In the genomic region with DNA sequence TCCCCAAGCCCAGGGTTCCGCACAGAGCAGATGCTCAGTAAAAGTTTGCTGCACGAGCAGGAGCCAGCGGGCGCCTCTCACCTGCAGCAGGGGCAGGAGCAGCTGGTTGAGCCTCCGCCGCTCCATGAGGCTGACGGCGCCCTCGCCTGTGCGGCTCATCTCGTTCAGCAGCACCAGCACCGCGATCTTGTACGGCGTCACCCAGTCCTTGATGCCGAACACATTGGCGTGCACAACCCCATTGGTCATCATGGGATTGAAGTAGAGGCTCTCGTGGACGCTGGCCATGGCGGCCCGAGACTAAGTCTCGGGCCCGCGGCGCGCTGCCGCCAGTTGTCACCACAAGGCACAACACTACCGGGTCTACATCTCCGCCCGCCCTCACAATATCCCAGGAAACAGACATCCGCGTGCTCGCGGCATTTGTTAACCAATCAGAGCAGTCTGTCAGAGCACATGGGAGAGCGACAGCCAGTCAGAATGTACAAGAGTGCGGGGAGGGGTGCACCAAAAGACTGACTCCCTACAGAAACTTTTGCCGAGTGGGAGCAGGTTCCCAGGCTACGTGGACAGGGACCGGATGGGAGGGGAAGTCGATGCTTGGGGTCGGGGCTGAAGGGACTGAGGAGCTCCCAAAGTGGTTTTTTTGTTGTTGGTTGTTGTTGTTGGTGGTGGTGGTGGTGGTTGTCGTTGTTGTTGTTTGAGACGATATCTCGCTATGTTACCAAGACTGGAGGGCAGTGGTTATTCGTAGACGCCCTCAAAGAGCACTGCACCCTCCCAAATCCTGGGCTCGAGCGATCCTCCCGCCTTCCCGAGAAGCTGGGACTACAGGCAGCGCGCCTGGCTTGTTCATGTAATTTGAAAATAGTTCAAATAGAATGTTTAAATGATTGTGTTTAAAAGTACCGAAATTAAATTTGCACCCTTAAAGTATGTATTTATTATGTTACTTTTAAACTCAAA, we compare ENCODE assay signal across 1 cellular context.
A peak's percentile ranks its signal among the peaks of the same experiment; 100 is the strongest.
TF ChIP-seq lines count a peak whose summit lies in the region.

A gene with protein sequence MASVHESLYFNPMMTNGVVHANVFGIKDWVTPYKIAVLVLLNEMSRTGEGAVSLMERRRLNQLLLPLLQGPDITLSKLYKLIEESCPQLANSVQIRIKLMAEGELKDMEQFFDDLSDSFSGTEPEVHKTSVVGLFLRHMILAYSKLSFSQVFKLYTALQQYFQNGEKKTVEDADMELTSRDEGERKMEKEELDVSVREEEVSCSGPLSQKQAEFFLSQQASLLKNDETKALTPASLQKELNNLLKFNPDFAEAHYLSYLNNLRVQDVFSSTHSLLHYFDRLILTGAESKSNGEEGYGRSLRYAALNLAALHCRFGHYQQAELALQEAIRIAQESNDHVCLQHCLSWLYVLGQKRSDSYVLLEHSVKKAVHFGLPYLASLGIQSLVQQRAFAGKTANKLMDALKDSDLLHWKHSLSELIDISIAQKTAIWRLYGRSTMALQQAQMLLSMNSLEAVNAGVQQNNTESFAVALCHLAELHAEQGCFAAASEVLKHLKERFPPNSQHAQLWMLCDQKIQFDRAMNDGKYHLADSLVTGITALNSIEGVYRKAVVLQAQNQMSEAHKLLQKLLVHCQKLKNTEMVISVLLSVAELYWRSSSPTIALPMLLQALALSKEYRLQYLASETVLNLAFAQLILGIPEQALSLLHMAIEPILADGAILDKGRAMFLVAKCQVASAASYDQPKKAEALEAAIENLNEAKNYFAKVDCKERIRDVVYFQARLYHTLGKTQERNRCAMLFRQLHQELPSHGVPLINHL (minus strand): TSS at position 359 of the 966 bp plus-strand sequence. CDS start 71 bp downstream, at position 288.

TF ChIP-seq in HepG2, 621 proteins besides CTCF, POLR2A, EP300 and RAD21 (continued from another document and continues in another):
- TF ChIP-seq, protein P1, sequence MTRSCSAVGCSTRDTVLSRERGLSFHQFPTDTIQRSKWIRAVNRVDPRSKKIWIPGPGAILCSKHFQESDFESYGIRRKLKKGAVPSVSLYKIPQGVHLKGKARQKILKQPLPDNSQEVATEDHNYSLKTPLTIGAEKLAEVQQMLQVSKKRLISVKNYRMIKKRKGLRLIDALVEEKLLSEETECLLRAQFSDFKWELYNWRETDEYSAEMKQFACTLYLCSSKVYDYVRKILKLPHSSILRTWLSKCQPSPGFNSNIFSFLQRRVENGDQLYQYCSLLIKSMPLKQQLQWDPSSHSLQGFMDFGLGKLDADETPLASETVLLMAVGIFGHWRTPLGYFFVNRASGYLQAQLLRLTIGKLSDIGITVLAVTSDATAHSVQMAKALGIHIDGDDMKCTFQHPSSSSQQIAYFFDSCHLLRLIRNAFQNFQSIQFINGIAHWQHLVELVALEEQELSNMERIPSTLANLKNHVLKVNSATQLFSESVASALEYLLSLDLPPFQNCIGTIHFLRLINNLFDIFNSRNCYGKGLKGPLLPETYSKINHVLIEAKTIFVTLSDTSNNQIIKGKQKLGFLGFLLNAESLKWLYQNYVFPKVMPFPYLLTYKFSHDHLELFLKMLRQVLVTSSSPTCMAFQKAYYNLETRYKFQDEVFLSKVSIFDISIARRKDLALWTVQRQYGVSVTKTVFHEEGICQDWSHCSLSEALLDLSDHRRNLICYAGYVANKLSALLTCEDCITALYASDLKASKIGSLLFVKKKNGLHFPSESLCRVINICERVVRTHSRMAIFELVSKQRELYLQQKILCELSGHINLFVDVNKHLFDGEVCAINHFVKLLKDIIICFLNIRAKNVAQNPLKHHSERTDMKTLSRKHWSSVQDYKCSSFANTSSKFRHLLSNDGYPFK (CRISPR knock-in tag; IDR thresholded peaks at IDR 0.05; ENCODE audit: borderline replicate concordance) = peak; percentile 90
- TF ChIP-seq HOXD1 (CRISPR knock-in tag; IDR thresholded peaks at IDR 0.05) (peak; percentile 52; the same call in 1 of the 2 replicates), ZNF234 (CRISPR knock-in tag; conservative IDR thresholded peaks at IDR 0.05) (no peak), HOXA7 (CRISPR knock-in tag; IDR thresholded peaks at IDR 0.05) (no peak), MTA3 (CRISPR knock-in tag; IDR thresholded peaks at IDR 0.05) (no peak), PPARG (CRISPR knock-in tag; conservative IDR thresholded peaks at IDR 0.05) (peak; percentile 21; the same call in 1 of the 2 replicates), HDAC6 (IDR thresholded peaks at IDR 0.05; ENCODE audit: low read depth, low read length) (no peak), AHR (CRISPR knock-in tag; IDR thresholded peaks at IDR 0.05) (peak; percentile 42; the same call in 1 of the 2 replicates), ZFYVE20 (CRISPR knock-in tag; IDR thresholded peaks at IDR 0.05; ENCODE audit: borderline replicate concordance, low read depth) (0 out of 2 replicates have a peak, but pooled peaks have one; percentile 18), NCOA5 (CRISPR knock-in tag; IDR thresholded peaks at IDR 0.05) (no peak), ZNF878 (CRISPR knock-in tag; IDR thresholded peaks at IDR 0.05) (peak; percentile 82), IRX3 (CRISPR knock-in tag; IDR thresholded peaks at IDR 0.05; ENCODE audit: borderline replicate concordance, low read depth) (no peak), PHF8 (CRISPR knock-in tag; IDR thresholded peaks at IDR 0.05) (peak; percentile 81), TMF1 (CRISPR knock-in tag; IDR thresholded peaks at IDR 0.05; ENCODE audit: low read depth) (no peak), ZNF230 (CRISPR knock-in tag; IDR thresholded peaks at IDR 0.05) (0 out of 2 replicates have a peak, but pooled peaks have one; percentile 72), HNRNPK (IDR thresholded peaks at IDR 0.05; ENCODE audit: low read depth, low read length, poor library complexity, severe bottlenecking) (no peak), BHLHE40 (IDR thresholded peaks at IDR 0.05; ENCODE audit: low read length) (peak; percentile 17; the same call in 1 of the 2 replicates), MAZ (IDR thresholded peaks at IDR 0.05; ENCODE audit: borderline replicate concordance, low read depth, low read length) (peak; percentile 88; the same call in 1 of the 2 replicates), MAZ (CRISPR knock-in tag; IDR thresholded peaks at IDR 0.05; ENCODE audit: low read depth) (peak; percentile 61; the same call in 1 of the 2 replicates), ZNF7 (CRISPR knock-in tag; IDR thresholded peaks at IDR 0.05) (0 out of 2 replicates have a peak, but pooled peaks have one; percentile 27), ZNF530 (CRISPR knock-in tag; IDR thresholded peaks at IDR 0.05; ENCODE audit: low read depth) (no peak), MYNN (CRISPR knock-in tag; IDR thresholded peaks at IDR 0.05; ENCODE audit: low read depth) (no peak), SKI (IDR thresholded peaks at IDR 0.05; ENCODE audit: partially characterized antibody) (no peak), FOSL1 (CRISPR knock-in tag; IDR thresholded peaks at IDR 0.05; ENCODE audit: borderline replicate concordance) (no peak)
- TF ChIP-seq, protein P2, sequence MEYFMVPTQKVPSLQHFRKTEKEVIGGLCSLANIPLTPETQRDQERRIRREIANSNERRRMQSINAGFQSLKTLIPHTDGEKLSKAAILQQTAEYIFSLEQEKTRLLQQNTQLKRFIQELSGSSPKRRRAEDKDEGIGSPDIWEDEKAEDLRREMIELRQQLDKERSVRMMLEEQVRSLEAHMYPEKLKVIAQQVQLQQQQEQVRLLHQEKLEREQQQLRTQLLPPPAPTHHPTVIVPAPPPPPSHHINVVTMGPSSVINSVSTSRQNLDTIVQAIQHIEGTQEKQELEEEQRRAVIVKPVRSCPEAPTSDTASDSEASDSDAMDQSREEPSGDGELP (IDR thresholded peaks at IDR 0.05; ENCODE audit: borderline replicate concordance, low read depth) = peak; percentile 37; the same call in 1 of the 2 replicates
- TF ChIP-seq, protein P3, sequence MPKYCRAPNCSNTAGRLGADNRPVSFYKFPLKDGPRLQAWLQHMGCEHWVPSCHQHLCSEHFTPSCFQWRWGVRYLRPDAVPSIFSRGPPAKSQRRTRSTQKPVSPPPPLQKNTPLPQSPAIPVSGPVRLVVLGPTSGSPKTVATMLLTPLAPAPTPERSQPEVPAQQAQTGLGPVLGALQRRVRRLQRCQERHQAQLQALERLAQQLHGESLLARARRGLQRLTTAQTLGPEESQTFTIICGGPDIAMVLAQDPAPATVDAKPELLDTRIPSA (CRISPR knock-in tag; IDR thresholded peaks at IDR 0.05; ENCODE audit: borderline replicate concordance) = no peak
- TF ChIP-seq, protein P4, sequence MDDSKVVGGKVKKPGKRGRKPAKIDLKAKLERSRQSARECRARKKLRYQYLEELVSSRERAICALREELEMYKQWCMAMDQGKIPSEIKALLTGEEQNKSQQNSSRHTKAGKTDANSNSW (CRISPR knock-in tag; IDR thresholded peaks at IDR 0.05; ENCODE audit: borderline replicate concordance) = no peak
- TF ChIP-seq, protein P5, sequence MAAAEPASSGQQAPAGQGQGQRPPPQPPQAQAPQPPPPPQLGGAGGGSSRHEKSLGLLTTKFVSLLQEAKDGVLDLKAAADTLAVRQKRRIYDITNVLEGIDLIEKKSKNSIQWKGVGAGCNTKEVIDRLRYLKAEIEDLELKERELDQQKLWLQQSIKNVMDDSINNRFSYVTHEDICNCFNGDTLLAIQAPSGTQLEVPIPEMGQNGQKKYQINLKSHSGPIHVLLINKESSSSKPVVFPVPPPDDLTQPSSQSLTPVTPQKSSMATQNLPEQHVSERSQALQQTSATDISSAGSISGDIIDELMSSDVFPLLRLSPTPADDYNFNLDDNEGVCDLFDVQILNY (CRISPR knock-in tag; conservative IDR thresholded peaks at IDR 0.05) = no peak
- TF ChIP-seq, protein P6, sequence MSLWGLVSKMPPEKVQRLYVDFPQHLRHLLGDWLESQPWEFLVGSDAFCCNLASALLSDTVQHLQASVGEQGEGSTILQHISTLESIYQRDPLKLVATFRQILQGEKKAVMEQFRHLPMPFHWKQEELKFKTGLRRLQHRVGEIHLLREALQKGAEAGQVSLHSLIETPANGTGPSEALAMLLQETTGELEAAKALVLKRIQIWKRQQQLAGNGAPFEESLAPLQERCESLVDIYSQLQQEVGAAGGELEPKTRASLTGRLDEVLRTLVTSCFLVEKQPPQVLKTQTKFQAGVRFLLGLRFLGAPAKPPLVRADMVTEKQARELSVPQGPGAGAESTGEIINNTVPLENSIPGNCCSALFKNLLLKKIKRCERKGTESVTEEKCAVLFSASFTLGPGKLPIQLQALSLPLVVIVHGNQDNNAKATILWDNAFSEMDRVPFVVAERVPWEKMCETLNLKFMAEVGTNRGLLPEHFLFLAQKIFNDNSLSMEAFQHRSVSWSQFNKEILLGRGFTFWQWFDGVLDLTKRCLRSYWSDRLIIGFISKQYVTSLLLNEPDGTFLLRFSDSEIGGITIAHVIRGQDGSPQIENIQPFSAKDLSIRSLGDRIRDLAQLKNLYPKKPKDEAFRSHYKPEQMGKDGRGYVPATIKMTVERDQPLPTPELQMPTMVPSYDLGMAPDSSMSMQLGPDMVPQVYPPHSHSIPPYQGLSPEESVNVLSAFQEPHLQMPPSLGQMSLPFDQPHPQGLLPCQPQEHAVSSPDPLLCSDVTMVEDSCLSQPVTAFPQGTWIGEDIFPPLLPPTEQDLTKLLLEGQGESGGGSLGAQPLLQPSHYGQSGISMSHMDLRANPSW (CRISPR knock-in tag; IDR thresholded peaks at IDR 0.05; ENCODE audit: borderline replicate concordance) = peak; percentile 70; the same call in 1 of the 2 replicates
- TF ChIP-seq, protein P7, sequence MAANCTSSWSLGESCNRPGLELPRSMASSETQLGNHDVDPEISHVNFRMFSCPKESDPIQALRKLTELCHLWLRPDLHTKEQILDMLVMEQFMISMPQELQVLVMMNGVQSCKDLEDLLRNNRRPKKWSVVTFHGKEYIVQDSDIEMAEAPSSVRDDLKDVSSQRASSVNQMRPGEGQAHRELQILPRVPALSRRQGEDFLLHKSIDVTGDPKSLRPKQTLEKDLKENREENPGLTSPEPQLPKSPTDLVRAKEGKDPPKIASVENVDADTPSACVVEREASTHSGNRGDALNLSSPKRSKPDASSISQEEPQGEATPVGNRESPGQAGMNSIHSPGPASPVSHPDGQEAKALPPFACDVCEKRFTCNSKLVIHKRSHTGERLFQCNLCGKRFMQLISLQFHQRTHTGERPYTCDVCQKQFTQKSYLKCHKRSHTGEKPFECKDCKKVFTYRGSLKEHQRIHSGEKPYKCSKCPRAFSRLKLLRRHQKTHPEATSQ (CRISPR knock-in tag; IDR thresholded peaks at IDR 0.05; ENCODE audit: borderline replicate concordance) = no peak
- TF ChIP-seq, protein P8, sequence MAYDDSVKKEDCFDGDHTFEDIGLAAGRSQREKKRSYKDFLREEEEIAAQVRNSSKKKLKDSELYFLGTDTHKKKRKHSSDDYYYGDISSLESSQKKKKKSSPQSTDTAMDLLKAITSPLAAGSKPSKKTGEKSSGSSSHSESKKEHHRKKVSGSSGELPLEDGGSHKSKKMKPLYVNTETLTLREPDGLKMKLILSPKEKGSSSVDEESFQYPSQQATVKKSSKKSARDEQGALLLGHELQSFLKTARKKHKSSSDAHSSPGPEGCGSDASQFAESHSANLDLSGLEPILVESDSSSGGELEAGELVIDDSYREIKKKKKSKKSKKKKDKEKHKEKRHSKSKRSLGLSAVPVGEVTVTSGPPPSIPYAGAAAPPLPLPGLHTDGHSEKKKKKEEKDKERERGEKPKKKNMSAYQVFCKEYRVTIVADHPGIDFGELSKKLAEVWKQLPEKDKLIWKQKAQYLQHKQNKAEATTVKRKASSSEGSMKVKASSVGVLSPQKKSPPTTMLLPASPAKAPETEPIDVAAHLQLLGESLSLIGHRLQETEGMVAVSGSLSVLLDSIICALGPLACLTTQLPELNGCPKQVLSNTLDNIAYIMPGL (CRISPR knock-in tag; IDR thresholded peaks at IDR 0.05; ENCODE audit: borderline replicate concordance in 1 of 2, low read depth in 1 of 2) = peak; percentile 85 to 87
- TF ChIP-seq, protein P9, sequence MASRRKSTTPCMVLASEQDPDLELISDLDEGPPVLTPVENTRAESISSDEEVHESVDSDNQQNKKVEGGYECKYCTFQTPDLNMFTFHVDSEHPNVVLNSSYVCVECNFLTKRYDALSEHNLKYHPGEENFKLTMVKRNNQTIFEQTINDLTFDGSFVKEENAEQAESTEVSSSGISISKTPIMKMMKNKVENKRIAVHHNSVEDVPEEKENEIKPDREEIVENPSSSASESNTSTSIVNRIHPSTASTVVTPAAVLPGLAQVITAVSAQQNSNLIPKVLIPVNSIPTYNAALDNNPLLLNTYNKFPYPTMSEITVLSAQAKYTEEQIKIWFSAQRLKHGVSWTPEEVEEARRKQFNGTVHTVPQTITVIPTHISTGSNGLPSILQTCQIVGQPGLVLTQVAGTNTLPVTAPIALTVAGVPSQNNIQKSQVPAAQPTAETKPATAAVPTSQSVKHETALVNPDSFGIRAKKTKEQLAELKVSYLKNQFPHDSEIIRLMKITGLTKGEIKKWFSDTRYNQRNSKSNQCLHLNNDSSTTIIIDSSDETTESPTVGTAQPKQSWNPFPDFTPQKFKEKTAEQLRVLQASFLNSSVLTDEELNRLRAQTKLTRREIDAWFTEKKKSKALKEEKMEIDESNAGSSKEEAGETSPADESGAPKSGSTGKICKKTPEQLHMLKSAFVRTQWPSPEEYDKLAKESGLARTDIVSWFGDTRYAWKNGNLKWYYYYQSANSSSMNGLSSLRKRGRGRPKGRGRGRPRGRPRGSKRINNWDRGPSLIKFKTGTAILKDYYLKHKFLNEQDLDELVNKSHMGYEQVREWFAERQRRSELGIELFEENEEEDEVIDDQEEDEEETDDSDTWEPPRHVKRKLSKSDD (CRISPR knock-in tag; IDR thresholded peaks at IDR 0.05; ENCODE audit: low read depth) = peak; percentile 79; the same call in 1 of the 2 replicates
- TF ChIP-seq, protein P10, sequence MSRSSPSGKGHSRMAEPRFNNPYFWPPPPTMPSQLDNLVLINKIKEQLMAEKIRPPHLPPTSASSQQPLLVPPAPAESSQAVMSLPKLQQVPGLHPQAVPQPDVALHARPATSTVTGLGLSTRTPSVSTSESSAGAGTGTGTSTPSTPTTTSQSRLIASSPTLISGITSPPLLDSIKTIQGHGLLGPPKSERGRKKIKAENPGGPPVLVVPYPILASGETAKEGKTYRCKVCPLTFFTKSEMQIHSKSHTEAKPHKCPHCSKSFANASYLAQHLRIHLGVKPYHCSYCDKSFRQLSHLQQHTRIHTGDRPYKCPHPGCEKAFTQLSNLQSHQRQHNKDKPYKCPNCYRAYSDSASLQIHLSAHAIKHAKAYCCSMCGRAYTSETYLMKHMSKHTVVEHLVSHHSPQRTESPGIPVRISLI (CRISPR knock-in tag; IDR thresholded peaks at IDR 0.05; ENCODE audit: borderline replicate concordance) = peak; percentile 53; the same call in 1 of the 2 replicates
